ENCODE assay signal across 19 cellular contexts in genomic region chr7:151551820-151552219, GRCh38. TPM values are rescaled to one million over a fixed set of nuclear protein-coding genes. Genes with fewer than 3 reads are reported as not detected.
DNase-seq lines count a peak whose midpoint lies in the region; ATAC-seq, FAIRE-seq and TF ChIP-seq lines count a peak whose summit lies in the region.
"Had no signal": no experiment of that assay in that cellular context is flagged by ENCODE, and none has a peak within 500 bp of the region (broad histone marks: within the 10 kb centered on the region; RNA-seq: fewer than 3 reads in every experiment).

No MANE protein-coding gene starts in this region.

- no peaks in the 10 kb centered on the region for H3K9me3 Mint-ChIP-seq in activated CD8-positive, alpha-beta memory T cell treated with anti-CD3 and anti-CD28 coated beads, Interleukin-2, amount 10 ng/mL, durations not matched to agents 7 days and 5 days (ENCODE audit: low read depth)
- H3K9me3 Mint-ChIP-seq in type B pancreatic cell: no peaks in the 10 kb centered on the region
- H3K9me3 Mint-ChIP-seq: activated T-helper 1 cell treated with anti-CD3 and anti-CD28 coated beads, Interleukin-12 subunit alpha, Interleukin-12 subunit beta, Interleukin-2, Interleukin-4 antibody, amounts not matched to agents 30 ng/mL and 10 ng/mL and 1 ng/mL, durations not matched to agents 14 hours and 24 hours and 36 hours; T-helper 1 cell treated with Interleukin-12 subunit alpha and Interleukin-12 subunit beta and Interleukin-4 antibody, amounts not matched to agents 30 μg/mL and 1 μg/mL, for 36 hours had no signal

- H3K79me2 ChIP-seq in MM.1S (ENCODE audit: low read length): no peaks in the 10 kb centered on the region

- no peaks in the 10 kb centered on the region for H3K27me3 ChIP-seq in MM.1S (replicated peaks; ENCODE audit: insufficient read depth, low read length)
- H3K27me3 ChIP-seq: colonic mucosa, ovary, suprapubic skin had no signal

- peaks cover 6% of the 10 kb centered on the region for H3K36me3 Mint-ChIP-seq in activated CD8-positive, alpha-beta memory T cell treated with anti-CD3 and anti-CD28 coated beads, Interleukin-2, amount 10 ng/mL, durations not matched to agents 7 days and 5 days
- H3K36me3 Mint-ChIP-seq in type B pancreatic cell: no peaks in the 10 kb centered on the region

- no peak overlapping the region for H3K4me2 ChIP-seq in MM.1S (ENCODE audit: low read depth, low read length)

- H3K27ac ChIP-seq in kidney (ENCODE audit: low read depth in 2 of 2, low read length in 2 of 2) (peak overlapping the region; percentile 41 to 48), MM.1S (ENCODE audit: low read length) (no peak overlapping the region)
- H3K27ac ChIP-seq: colonic mucosa, GM23248, ovary, suprapubic skin had no signal

- intact Hi-C loops in kidney (cut with DNase I): no loop called here

- H3K4me1 Mint-ChIP-seq in activated CD8-positive, alpha-beta memory T cell treated with anti-CD3 and anti-CD28 coated beads, Interleukin-2, amount 10 ng/mL, durations not matched to agents 7 days and 5 days: no peaks in the 10 kb centered on the region
- H3K4me1 Mint-ChIP-seq in type B pancreatic cell (ENCODE audit: unreplicated experiment): peaks cover 21% of the 10 kb centered on the region

- H3K36me3 ChIP-seq in kidney (ENCODE audit: control insufficient read depth in 1 of 2, insufficient read depth in 2 of 2, low read length in 2 of 2) (peaks cover under 1 to 2% of the 10 kb centered on the region in 2 donors), MM.1S (replicated peaks; ENCODE audit: insufficient read depth, low read length) (no peaks in the 10 kb centered on the region)
- H3K36me3 ChIP-seq: colonic mucosa, ovary had no signal

- TF ChIP-seq CTCF in kidney (IDR thresholded peaks at IDR 0.05; ENCODE audit: borderline replicate concordance, extremely low read depth, insufficient read depth) (no peak), type B pancreatic cell (conservative IDR thresholded peaks at IDR 0.05) (no peak), MM.1S (IDR thresholded peaks at IDR 0.05; ENCODE audit: low read length) (no peak)

- no peak for FAIRE-seq in kidney (lab: Jason Lieb, UNC)
- FAIRE-seq: A549, frontal cortex had no signal

- DNase-seq in activated CD8-positive, alpha-beta memory T cell treated with anti-CD3 and anti-CD28 coated beads for 24 hours: peak; percentile 11
- DNase-seq in activated CD8-positive, alpha-beta memory T cell treated with anti-CD3 and anti-CD28 coated beads, Interleukin-2, amount 10 ng/mL, durations not matched to agents 7 days and 5 days: no peak
- peak; percentile 6 to 47 for DNase-seq in SHP77 (lab: John Stamatoyannopoulos, UW)
- no peak for DNase-seq in kidney
- no peak for DNase-seq in type B pancreatic cell (ENCODE audit: extremely low spot score, unreplicated experiment)
- no peak for DNase-seq in MM.1S
- DNase-seq: GM23248; ovary; SIG-M5; stimulated activated CD4-positive, alpha-beta T cell treated with anti-CD3 and anti-CD28 coated beads, Interleukin-4, amount 100 ng/mL, for 24 hours had no signal

- H3F3A ChIP-seq in MM.1S (ENCODE audit: insufficient read depth, low read length): no peaks in the 10 kb centered on the region

- no peak overlapping the region for H3K27ac Mint-ChIP-seq in activated CD8-positive, alpha-beta memory T cell treated with anti-CD3 and anti-CD28 coated beads, Interleukin-2, amount 10 ng/mL, durations not matched to agents 7 days and 5 days
- H3K27ac Mint-ChIP-seq in type B pancreatic cell: peak overlapping the region; percentile 49
- H3K27ac Mint-ChIP-seq: activated naive CD8-positive, alpha-beta T cell; activated T-helper 1 cell treated with anti-CD3 and anti-CD28 coated beads, Interleukin-12 subunit alpha, Interleukin-12 subunit beta, Interleukin-2, Interleukin-4 antibody, amounts not matched to agents 30 ng/mL and 10 ng/mL and 1 ng/mL, durations not matched to agents 14 hours and 24 hours and 36 hours; T-helper 1 cell treated with Interleukin-12 subunit alpha and Interleukin-12 subunit beta and Interleukin-4 antibody, amounts not matched to agents 30 μg/mL and 1 μg/mL, for 36 hours had no signal

- H3K27me3 Mint-ChIP-seq in activated CD8-positive, alpha-beta memory T cell treated with anti-CD3 and anti-CD28 coated beads, Interleukin-2, amount 10 ng/mL, durations not matched to agents 7 days and 5 days: peaks cover 12% of the 10 kb centered on the region
- H3K27me3 Mint-ChIP-seq in type B pancreatic cell: peaks cover 4% of the 10 kb centered on the region

- H4K20me1 ChIP-seq in MM.1S (ENCODE audit: insufficient read depth, low read length): no peaks in the 10 kb centered on the region

- no peak overlapping the region for H3K9ac ChIP-seq in kidney (ENCODE audit: low read length in 2 of 2)
- H3K9ac ChIP-seq in MM.1S (ENCODE audit: low read length): no peak overlapping the region
- H3K9ac ChIP-seq: GM23248 had no signal

- CTCF ChIA-PET in activated CD8-positive, alpha-beta memory T cell treated with anti-CD3 and anti-CD28 coated beads, Interleukin-2, amount 10 ng/mL, durations not matched to agents 7 days and 5 days (lab: Charles Lee): interaction anchor here (0.7 kb wide), 1 partner anchor 103 kb away, joined by 3 read pairs; no protein-coding TSS in a partner anchor

- H3K9me3 ChIP-seq in kidney (ENCODE audit: control insufficient read depth in 1 of 2, low read length in 2 of 2) (no peaks in the 10 kb centered on the region), MM.1S (replicated peaks; ENCODE audit: insufficient read depth, low read length) (no peaks in the 10 kb centered on the region)
- H3K9me3 ChIP-seq: A549, colonic mucosa, ovary, suprapubic skin had no signal

- H3K4me3 ChIP-seq in kidney (ENCODE audit: low read length in 2 of 2) (no peak overlapping the region), MM.1S (ENCODE audit: low read length) (no peak overlapping the region)
- H3K4me3 ChIP-seq: A549, colonic mucosa, GM23248, ovary, suprapubic skin had no signal

- H3K4me1 ChIP-seq in kidney (ENCODE audit: control insufficient read depth in 1 of 2, insufficient read depth in 1 of 2, low read depth in 1 of 2, low read length in 2 of 2) (peaks cover 0 to 5% of the 10 kb centered on the region in 2 donors), MM.1S (ENCODE audit: low read length) (no peaks in the 10 kb centered on the region)
- H3K4me1 ChIP-seq: colonic mucosa had no signal

- no peak for ATAC-seq in activated CD8-positive, alpha-beta memory T cell treated with anti-CD3 and anti-CD28 coated beads, Interleukin-2, amount 10 ng/mL, durations not matched to agents 7 days and 5 days
- no peak for ATAC-seq in GM21723 (IDR thresholded peaks at IDR 0.05; ENCODE audit: unreplicated experiment)
- ATAC-seq in GM18858 (IDR thresholded peaks at IDR 0.05; ENCODE audit: unreplicated experiment): no peak

- H2AFZ ChIP-seq in MM.1S (ENCODE audit: low read length): no peak overlapping the region
- H2AFZ ChIP-seq: GM23248 had no signal

- no peak overlapping the region for H3K4me3 Mint-ChIP-seq in activated CD8-positive, alpha-beta memory T cell treated with anti-CD3 and anti-CD28 coated beads, Interleukin-2, amount 10 ng/mL, durations not matched to agents 7 days and 5 days
- no peak overlapping the region for H3K4me3 Mint-ChIP-seq in type B pancreatic cell
- H3K4me3 Mint-ChIP-seq: activated naive CD8-positive, alpha-beta T cell; activated T-helper 1 cell treated with anti-CD3 and anti-CD28 coated beads, Interleukin-12 subunit alpha, Interleukin-12 subunit beta, Interleukin-2, Interleukin-4 antibody, amounts not matched to agents 30 ng/mL and 10 ng/mL and 1 ng/mL, durations not matched to agents 14 hours and 24 hours and 36 hours; T-helper 1 cell treated with Interleukin-12 subunit alpha and Interleukin-12 subunit beta and Interleukin-4 antibody, amounts not matched to agents 30 μg/mL and 1 μg/mL, for 36 hours had no signal

- H3K9me2 ChIP-seq in MM.1S (replicated peaks; ENCODE audit: insufficient read depth, low read length): no peaks in the 10 kb centered on the region

RNA-seq across cellular contexts. Expression of gene RHEB, which starts 32.1 kb away (rescaled TPM):
- 10 to 100 TPM; 66.2 to 73.0 TPM for total RNA-seq in activated CD8-positive, alpha-beta memory T cell treated with anti-CD3 and anti-CD28 coated beads, Interleukin-2, amount 10 ng/mL, durations not matched to agents 7 days and 5 days
- 92.7 TPM for total RNA-seq in kidney
- 123 TPM for polyA plus RNA-seq in kidney (ENCODE audit: insufficient read depth, low read depth, low replicate concordance)
- 79.2 and 81.0 TPM in 2 replicates for total RNA-seq in type B pancreatic cell (ENCODE audit: low replicate concordance)

Comparison
In these comparisons a context has a peak if more than half of its experiments do, and no peak if none do; other contexts are left out.
1. DNase-seq: peak in activated CD8-positive, alpha-beta memory T cell treated with anti-CD3 and anti-CD28 coated beads for 24 hours (single experiment) and SHP77 (2 of 2); none in activated CD8-positive, alpha-beta memory T cell treated with anti-CD3 and anti-CD28 coated beads, Interleukin-2, amount 10 ng/mL, durations not matched to agents 7 days and 5 days (single experiment), kidney (single experiment), type B pancreatic cell (single experiment) and MM.1S (single experiment).